21 cellular contexts compared by ENCODE assay signal in genomic region chr11:58591659-58592058, GRCh38. TPM values are rescaled to one million over a fixed set of nuclear protein-coding genes. Genes with fewer than 3 reads are reported as not detected.
"Had no signal": no experiment of that assay in that cellular context is flagged by ENCODE, and none has a peak within 500 bp of the region (broad histone marks: within the 10 kb centered on the region; RNA-seq: fewer than 3 reads in every experiment).

No MANE protein-coding gene starts in this region.

- H3K27me3 ChIP-seq: cardiac muscle cell, esophagus squamous epithelium, gastrocnemius medialis, pancreas, testis, vagina had no signal

- H3K27ac Mint-ChIP-seq: endodermal cell, nephron progenitor cell, type B pancreatic cell had no signal

- H3K27ac ChIP-seq: cardiac muscle cell, esophagus squamous epithelium, gastrocnemius medialis, pancreas, testis, vagina had no signal

- H3K36me3 ChIP-seq: pancreas, vagina had no signal

- DNase-seq: activated CD4-positive, alpha-beta T cell treated with anti-CD3 and anti-CD28 coated beads for 48 hours; activated CD4-positive, CD25-positive, alpha-beta regulatory T cell; activated CD8-positive, alpha-beta memory T cell treated with anti-CD3 and anti-CD28 coated beads for 24 hours; activated CD8-positive, alpha-beta memory T cell treated with anti-CD3 and anti-CD28 coated beads, Interleukin-2, amount 50 U/mL, for 48 hours; cortex of kidney; endodermal cell; esophagus squamous epithelium; gastrocnemius medialis; hypothalamus; left ventricle myocardium superior; mucosa of descending colon; nephron progenitor cell; pancreas; right cardiac atrium; stimulated activated CD4-positive, alpha-beta T cell treated with anti-CD3 and anti-CD28 coated beads, Interleukin-1b, Interleukin-23, amount 100 ng/mL, for 48 hours; T-helper 1 cell; T1000; testis had no signal

- H3K4me3 Mint-ChIP-seq: endodermal cell, nephron progenitor cell, type B pancreatic cell had no signal

- H3K9me3 ChIP-seq: esophagus squamous epithelium, gastrocnemius medialis, mucosa of descending colon, pancreas, testis, vagina had no signal

- H3K4me3 ChIP-seq: cardiac muscle cell, esophagus squamous epithelium, gastrocnemius medialis, mucosa of descending colon, pancreas, testis, vagina had no signal

- ATAC-seq: gastrocnemius medialis, left ventricle myocardium superior, mucosa of descending colon, pancreas, right cardiac atrium had no signal

- H3K9me3 Mint-ChIP-seq: endodermal cell, nephron progenitor cell, type B pancreatic cell had no signal

- H3K27me3 Mint-ChIP-seq: type B pancreatic cell had no signal

- H3K4me1 Mint-ChIP-seq: endodermal cell had no signal

- H3K4me1 ChIP-seq: vagina had no signal

RNA-seq across cellular contexts. Expression of gene CNTF, which starts 30.8 kb away (rescaled TPM):
- total RNA-seq: vagina had no signal
